12 cellular contexts compared by ENCODE assay signal in genomic region chr9:132181796-132182521, GRCh38. TPM values are rescaled to one million over a fixed set of nuclear protein-coding genes. Genes with fewer than 3 reads are reported as not detected.
DNase-seq lines count a peak whose midpoint lies in the region; ATAC-seq and TF ChIP-seq lines count a peak whose summit lies in the region.
"Had no signal": no experiment of that assay in that cellular context is flagged by ENCODE, and none has a peak within 500 bp of the region (broad histone marks: within the 10 kb centered on the region; RNA-seq: fewer than 3 reads in every experiment).

No MANE protein-coding gene starts in this region.

- DNase-seq in amygdala (lab: John Stamatoyannopoulos, UW), result peak in 49 of 56 donors; percentile 36 to 92 (median 67)
- peak; percentile 67 for DNase-seq in left ventricle myocardium superior
- DNase-seq in renal cortical epithelial cell (ENCODE audit: low read depth), result peak; percentile 15
- DNase-seq in NCI-H2029 treated with DMSO at 0.1 percent for 48 hours (lab: John Stamatoyannopoulos, UW), result no peak
- no peak for DNase-seq in lower lobe of right lung
- DNase-seq in mucosa of gallbladder (ENCODE audit: low spot score), result no peak
- DNase-seq: activated CD4-positive, alpha-beta T cell treated with anti-CD3 and anti-CD28 coated beads, Interleukin-2, amount 10 ng/mL, durations not matched to agents 7 days and 5 days; NCI-H226; PC-9 had no signal

- peak; percentile 92 for ATAC-seq in left ventricle myocardium superior
- no peak for ATAC-seq in lower lobe of right lung
- no peak for ATAC-seq in GM18511 (IDR thresholded peaks at IDR 0.05; ENCODE audit: unreplicated experiment)

- TF ChIP-seq CTCF in HEK293 (tag by site-specific recombination; IDR thresholded peaks at IDR 0.05) (no peak), lower lobe of right lung (IDR thresholded peaks at IDR 0.05) (no peak)

- CTCF ChIA-PET in HEK293 (lab: Yijun Ruan, JAX), result interaction anchor here (0.6 to 5.0 kb wide), 5 partner anchors 12 to 1855 kb away, joined by 3 to 34 read pairs (median 4); no protein-coding TSS in a partner anchor

- H3K27ac ChIP-seq in HEK293 (ENCODE audit: extremely low read depth, low read depth, low read length), result no peak overlapping the region
- H3K27ac ChIP-seq in lower lobe of right lung, result no peak overlapping the region
- H3K27ac ChIP-seq: breast epithelium, PC-9 had no signal

- peaks cover 14% of the 10 kb centered on the region for H3K27me3 ChIP-seq in lower lobe of right lung (ENCODE audit: low read depth)

- H3K4me1 ChIP-seq in HEK293 (ENCODE audit: control insufficient read depth, insufficient read depth, low read length), result no peaks in the 10 kb centered on the region
- H3K4me1 ChIP-seq in lower lobe of right lung, result no peaks in the 10 kb centered on the region
- H3K4me1 ChIP-seq: breast epithelium had no signal

- no peak overlapping the region for H3K4me3 ChIP-seq in HEK293 (ENCODE audit: low read depth, low read length)
- H3K4me3 ChIP-seq in lower lobe of right lung, result no peak overlapping the region
- H3K4me3 ChIP-seq: breast epithelium, PC-9 had no signal

- POLR2A ChIA-PET in HEK293 (lab: Yijun Ruan, JAX), result no interaction called here

- intact Hi-C loops in left ventricle myocardium superior (cut with micrococcal nuclease) (no loop called here), lower lobe of right lung (cut with DNase I) (no loop called here)

- H3K9me3 ChIP-seq in HEK293 (ENCODE audit: control insufficient read depth, insufficient read depth, low read depth, low read length) (no peaks in the 10 kb centered on the region), lower lobe of right lung (no peaks in the 10 kb centered on the region)
- H3K9me3 ChIP-seq: breast epithelium had no signal

- H3K36me3 ChIP-seq in HEK293 (ENCODE audit: control insufficient read depth in 2 of 2, insufficient read depth in 1 of 2, low read length in 2 of 2), result no peaks in the 10 kb centered on the region
- H3K36me3 ChIP-seq in lower lobe of right lung, result no peaks in the 10 kb centered on the region
- H3K36me3 ChIP-seq: breast epithelium had no signal

TF ChIP-seq in HEK293, 187 proteins besides CTCF, POLR2A, EP300 and RAD21:
- peak; percentile 80 for TF ChIP-seq EGR2 (tag by site-specific recombination; IDR thresholded peaks at IDR 0.05; ENCODE audit: low read depth)
- peak; percentile 84 for TF ChIP-seq ZFHX2 (tag by site-specific recombination; conservative IDR thresholded peaks at IDR 0.05)
- no peak for TF ChIP-seq ZNF394 (tag by site-specific recombination; IDR thresholded peaks at IDR 0.05; ENCODE audit: borderline replicate concordance)

RNA-seq across cellular contexts. Expression of gene NTNG2, which starts 20.1 kb away (rescaled TPM):
- total RNA-seq in left ventricle myocardium superior (1.9 TPM), renal cortical epithelial cell (0.15 and 0.17 TPM in 2 replicates), lower lobe of right lung (5.0 TPM), mucosa of gallbladder (3.5 TPM)
- total RNA-seq: PC-9 had no signal

Comparison
In these comparisons a context has a peak if more than half of its experiments do, and no peak if none do; other contexts are left out.
1. DNase-seq: peak in amygdala (49 of 56), left ventricle myocardium superior (single experiment) and renal cortical epithelial cell (single experiment); none in NCI-H2029 treated with DMSO at 0.1 percent for 48 hours (single experiment), lower lobe of right lung (single experiment) and mucosa of gallbladder (single experiment).